ENCODE assay signal across 1 cellular context in the genomic region with DNA sequence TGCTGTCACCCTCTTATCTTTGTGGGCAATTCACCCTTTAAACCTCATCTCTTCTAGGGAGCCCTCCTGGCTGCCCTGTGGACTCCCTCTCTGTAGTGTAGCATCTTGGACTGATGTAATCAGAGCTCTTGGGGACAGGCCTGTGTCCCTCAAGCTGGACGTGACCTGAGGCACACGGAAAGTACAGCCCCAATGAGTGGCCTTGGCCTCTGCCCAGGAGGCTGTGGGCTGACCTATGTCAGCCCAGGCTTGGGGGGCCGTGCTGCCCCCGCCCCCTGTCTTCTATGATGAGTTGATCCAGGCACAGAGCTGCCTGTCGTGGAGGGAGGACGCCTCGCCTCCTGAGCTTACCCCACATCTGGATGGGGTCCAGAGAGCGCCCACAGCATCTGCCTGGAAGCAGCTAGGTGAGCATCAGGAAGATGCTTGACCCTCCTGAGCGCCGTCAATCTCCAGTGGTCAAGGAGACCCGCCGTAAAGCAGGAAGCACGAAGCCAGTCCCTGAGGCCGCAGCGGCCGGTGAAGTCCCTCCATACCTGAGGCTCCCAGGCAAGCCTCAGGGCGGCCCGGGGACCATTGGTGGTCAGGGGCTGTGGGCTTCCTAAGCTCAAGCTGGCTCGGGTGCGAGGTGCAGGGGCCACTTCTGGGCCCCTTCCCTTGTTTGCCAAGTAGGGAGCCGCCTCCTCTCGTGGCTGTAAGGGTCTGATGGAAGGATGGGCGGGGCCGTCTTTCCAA.
TF ChIP-seq lines count a peak whose summit lies in the region.

No MANE protein-coding gene starts in this region.

TF ChIP-seq in H1, 55 proteins besides CTCF, POLR2A, EP300 and RAD21:
- no peak for TF ChIP-seq TEAD4 (IDR thresholded peaks at IDR 0.05; ENCODE audit: low read depth, low read length)
- no peak for TF ChIP-seq ASH2L (IDR thresholded peaks at IDR 0.05; ENCODE audit: low read length)
